28 cellular contexts compared by ENCODE assay signal in the genomic region with DNA sequence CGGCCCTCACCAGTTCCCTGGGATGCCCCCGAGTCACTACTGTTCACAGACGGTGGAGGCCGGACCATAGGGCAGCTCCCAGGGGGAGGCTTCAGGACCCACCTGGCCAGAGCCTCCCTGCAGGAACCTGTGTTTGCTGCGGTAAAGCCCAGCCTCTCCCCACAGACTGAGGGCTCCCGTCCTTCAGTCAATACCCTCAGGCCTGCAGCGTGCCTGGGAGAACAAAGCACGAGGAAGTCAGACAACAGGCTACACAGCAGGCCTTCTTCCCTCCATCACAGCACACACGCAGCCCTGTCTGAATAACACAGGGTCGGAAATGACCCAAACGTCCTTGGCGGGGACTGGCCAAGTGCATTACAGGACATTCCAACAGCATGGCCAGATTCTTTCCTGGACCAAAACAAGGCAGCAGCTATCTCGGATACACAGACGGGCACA. TPM values are rescaled to one million over a fixed set of nuclear protein-coding genes. Genes with fewer than 3 reads are reported as not detected.
DNase-seq lines count a peak whose midpoint lies in the region; ATAC-seq, FAIRE-seq and TF ChIP-seq lines count a peak whose summit lies in the region.
"Had no signal": no experiment of that assay in that cellular context is flagged by ENCODE, and none has a peak within 500 bp of the region (broad histone marks: within the 10 kb centered on the region; RNA-seq: fewer than 3 reads in every experiment).

No MANE protein-coding gene starts in this region.

- DNase-seq in Right ventricle myocardium inferior (ENCODE audit: missing footprints) = no peak
- DNase-seq in right atrium auricular region (ENCODE audit: low spot score) = no peak
- peak; percentile 45 for DNase-seq in endothelial cell of umbilical vein (ENCODE audit: low read depth, low spot score)
- peak; percentile 84 for DNase-seq in iPS DF 6.9 (ENCODE audit: low read depth, low spot score)
- DNase-seq in aorta = peak; percentile 23 to 60
- DNase-seq in DMS114 treated with DMSO at 0.1 percent for 48 hours (lab: John Stamatoyannopoulos, UW; ENCODE audit: unreplicated experiment) = no peak
- DNase-seq: activated CD4-positive, alpha-beta T cell treated with anti-CD3 and anti-CD28 coated beads for 4 hours; activated CD8-positive, alpha-beta memory T cell treated with anti-CD3 and anti-CD28 coated beads for 24 hours; activated effector memory CD4-positive, alpha-beta T cell treated with anti-CD3 and anti-CD28 coated beads, Interleukin-2, amount 50 U/mL, for 16 hours; dermis blood vessel endothelial cell; immature natural killer cell; KBM-7; natural killer cell; NCI-H1105; NCI-H2029 treated with DMSO at 0.1 percent for 48 hours; NCI-H446 treated with DMSO at 0.1 percent for 48 hours; ovary; SK-N-SH; stimulated activated CD4-positive, alpha-beta T cell treated with anti-CD3 and anti-CD28 coated beads, Interleukin-2, amount 100 ng/mL, for 24 hours; stomach had no signal

- no peaks in the 10 kb centered on the region for H4K20me1 ChIP-seq in endothelial cell of umbilical vein (replicated peaks; ENCODE audit: control insufficient read depth, extremely low read depth, insufficient read depth, low read length)

- no CpG with 5 or more reads among the region's 14 CpGs for WGBS in iPS DF 6.9 (ENCODE audit: insufficient coverage, insufficient read length)
- WGBS in aorta, 2 donors = 84 to 88% methylated on average over 14 of the region's 14 CpGs

- H2AFZ ChIP-seq in endothelial cell of umbilical vein (ENCODE audit: low read depth, low read length) = peak overlapping the region; percentile 6

- H3K4me1 ChIP-seq in right atrium auricular region (no peaks in the 10 kb centered on the region), endothelial cell of umbilical vein (ENCODE audit: control insufficient read depth, extremely low read depth, insufficient read depth, low read length) (no peaks in the 10 kb centered on the region), iPS DF 6.9 (ENCODE audit: control insufficient read depth, insufficient read depth, low read length) (peaks cover 2% of the 10 kb centered on the region), aorta (ENCODE audit: control insufficient read depth in 1 of 2, insufficient read depth in 2 of 2, low read length in 2 of 2) (no peaks in the 10 kb centered on the region)
- H3K4me1 ChIP-seq: stomach, tibial artery had no signal

- no peak for FAIRE-seq in endothelial cell of umbilical vein (lab: Jason Lieb, UNC)

- H3K27me3 ChIP-seq in right atrium auricular region (no peaks in the 10 kb centered on the region), endothelial cell of umbilical vein (ENCODE audit: control insufficient read depth in 2 of 2, insufficient read depth in 2 of 2, low read length in 2 of 2) (no peaks in the 10 kb centered on the region), iPS DF 6.9 (ENCODE audit: control insufficient read depth, insufficient read depth, low read length) (no peaks in the 10 kb centered on the region), aorta (ENCODE audit: control insufficient read depth in 1 of 2, insufficient read depth in 2 of 2, low read length in 1 of 2) (no peaks in the 10 kb centered on the region)
- H3K27me3 ChIP-seq: ovary had no signal

- TF ChIP-seq POLR2A in endothelial cell of umbilical vein (IDR thresholded peaks at IDR 0.05; ENCODE audit: low read depth, low read length) = no peak

- H3K36me3 ChIP-seq in right atrium auricular region = no peaks in the 10 kb centered on the region
- H3K36me3 ChIP-seq in endothelial cell of umbilical vein (ENCODE audit: control insufficient read depth in 2 of 2, extremely low read depth in 1 of 2, insufficient read depth in 2 of 2, low read length in 2 of 2) = no peaks in the 10 kb centered on the region
- no peaks in the 10 kb centered on the region for H3K36me3 ChIP-seq in iPS DF 6.9 (ENCODE audit: control insufficient read depth, insufficient read depth, low read length)
- H3K36me3 ChIP-seq in aorta (ENCODE audit: control insufficient read depth in 1 of 2, insufficient read depth in 2 of 2, low read length in 1 of 2) = no peaks in the 10 kb centered on the region
- H3K36me3 ChIP-seq: ovary, stomach, tibial artery had no signal

- H3K27ac ChIP-seq in right atrium auricular region (no peak overlapping the region), endothelial cell of umbilical vein (ENCODE audit: insufficient read depth, low read depth, low read length) (no peak overlapping the region), iPS DF 6.9 (ENCODE audit: low read length) (no peak overlapping the region), aorta (ENCODE audit: low read depth in 1 of 2, low read length in 2 of 2) (no peak overlapping the region)
- H3K27ac ChIP-seq: 22Rv1, C4-2B, ovary, stomach, tibial artery had no signal

- intact Hi-C loops in Right ventricle myocardium inferior (cut with DNase I) = no loop called here
- intact Hi-C loops in endothelial cell of umbilical vein (cut with micrococcal nuclease) = no loop called here
- intact Hi-C loops in aorta (cut with DNase I) = loop anchor here in 1 of 2 donors (10.0 kb wide), 1 partner anchor 281 kb away; no protein-coding TSS in a partner anchor

- POLR2A ChIA-PET in endothelial cell of umbilical vein (lab: Charles Lee) = no interaction called here

- no peaks in the 10 kb centered on the region for H3K79me2 ChIP-seq in endothelial cell of umbilical vein (ENCODE audit: control insufficient read depth, insufficient read depth, low read length)

- CTCF ChIA-PET in endothelial cell of umbilical vein (lab: Charles Lee) = no interaction called here

- ATAC-seq in Right ventricle myocardium inferior (peak; percentile 41), aorta (ENCODE audit: low FRiP score) (no peak), GM19467 (IDR thresholded peaks at IDR 0.05; ENCODE audit: unreplicated experiment) (no peak), GM21717 (IDR thresholded peaks at IDR 0.05; ENCODE audit: unreplicated experiment) (no peak)
- ATAC-seq: natural killer cell had no signal

- no peak overlapping the region for H3K4me3 ChIP-seq in right atrium auricular region
- H3K4me3 ChIP-seq in endothelial cell of umbilical vein (replicated peaks in 1 of 3; ENCODE audit: insufficient read depth in 1 of 3, low read depth in 1 of 3, low read length in 3 of 3) = no peak overlapping the region
- no peak overlapping the region for H3K4me3 ChIP-seq in iPS DF 6.9 (ENCODE audit: low read length)
- no peak overlapping the region for H3K4me3 ChIP-seq in aorta (ENCODE audit: low read length in 2 of 2)
- H3K4me3 ChIP-seq: ovary, smooth muscle cell, stomach, tibial artery had no signal

- TF ChIP-seq CTCF in right atrium auricular region (IDR thresholded peaks at IDR 0.05) = no peak
- no peak for TF ChIP-seq CTCF in endothelial cell of umbilical vein (IDR thresholded peaks at IDR 0.05; ENCODE audit: extremely low read depth in 1 of 2, insufficient read depth in 1 of 2, low read depth in 1 of 2, low read length in 2 of 2)

- no peaks in the 10 kb centered on the region for H3K9me1 ChIP-seq in endothelial cell of umbilical vein (replicated peaks; ENCODE audit: control insufficient read depth, extremely low read depth, insufficient read depth, low read length)

- H3K9ac ChIP-seq in endothelial cell of umbilical vein (replicated peaks; ENCODE audit: extremely low read depth, insufficient read depth, low read length) = no peak overlapping the region
- H3K9ac ChIP-seq: SK-N-SH had no signal

- no peak overlapping the region for H3K4me2 ChIP-seq in endothelial cell of umbilical vein (ENCODE audit: insufficient read depth, low read length)
- H3K4me2 ChIP-seq: SK-N-SH, smooth muscle cell had no signal

- dilution Hi-C loops in endothelial cell of umbilical vein (cut with MboI; ENCODE audit: extremely low pct_ligation_motif_present, low sequenced_read_pairs) = no loop called here

- H3K9me3 ChIP-seq in right atrium auricular region (no peaks in the 10 kb centered on the region), endothelial cell of umbilical vein (replicated peaks; ENCODE audit: control insufficient read depth, insufficient read depth, low read length) (no peaks in the 10 kb centered on the region), iPS DF 6.9 (ENCODE audit: control insufficient read depth, insufficient read depth, low read length) (no peaks in the 10 kb centered on the region), aorta (ENCODE audit: control insufficient read depth, low read length) (no peaks in the 10 kb centered on the region)
- H3K9me3 ChIP-seq: ovary, SK-N-SH, stomach, tibial artery had no signal

- no TSS peak for BruUV-seq in endothelial cell of umbilical vein (replicated peaks; lab: Mats Ljungman, UMichigan)

TF ChIP-seq in endothelial cell of umbilical vein, 7 proteins besides CTCF, POLR2A, EP300 and RAD21:
- TF ChIP-seq, protein P1, sequence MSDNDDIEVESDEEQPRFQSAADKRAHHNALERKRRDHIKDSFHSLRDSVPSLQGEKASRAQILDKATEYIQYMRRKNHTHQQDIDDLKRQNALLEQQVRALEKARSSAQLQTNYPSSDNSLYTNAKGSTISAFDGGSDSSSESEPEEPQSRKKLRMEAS (IDR thresholded peaks at IDR 0.05; ENCODE audit: insufficient read depth, insufficient read length) = peak; percentile 17
- TF ChIP-seq POLR2AphosphoS5 (IDR thresholded peaks at IDR 0.05; ENCODE audit: insufficient read depth, low read depth, low read length) = no peak

RNA-seq across cellular contexts. Expression of a gene that starts 34.4 kb away (rescaled TPM):
- total RNA-seq in Right ventricle myocardium inferior (22.5 TPM), right atrium auricular region (1 to 10 TPM; 5.7 to 6.8 TPM), endothelial cell of umbilical vein (not detected in 2 replicates), aorta (1 to 10 TPM in 1 of 2 donors, under 1 TPM in 1; 0.36 to 1.5 TPM)
- polyA plus RNA-seq in endothelial cell of umbilical vein (not detected in 2 replicates), aorta (1 to 10 TPM in 1 of 2 donors, not detected in 1; 1.1 TPM)
- not detected in 2 replicates for polyA plus RNA-seq in endothelial cell of umbilical vein (2011; cell fraction: cytosol; rRNA removed)
- polyA plus RNA-seq in endothelial cell of umbilical vein (2011; cell fraction: nucleus; rRNA removed) = 0.05 TPM in 1 of 2 replicates, not detected in the other
- polyA plus RNA-seq in endothelial cell of umbilical vein (2012) = not detected in 2 replicates
- 0.06 TPM in 1 of 2 replicates, not detected in the other for polyA minus RNA-seq in endothelial cell of umbilical vein
- polyA minus RNA-seq in endothelial cell of umbilical vein (2011; cell fraction: cytosol; rRNA and poly(A)+ RNA removed) = not detected
- polyA minus RNA-seq in endothelial cell of umbilical vein (2011; cell fraction: nucleus; rRNA and poly(A)+ RNA removed) = not detected in 2 replicates
- total RNA-seq: fibroblast of lung, MCF 10A had no signal
- polyA plus RNA-seq: fibroblast of lung had no signal

Comparison
In these comparisons a context has a peak if more than half of its experiments do, and no peak if none do; other contexts are left out.
1. DNase-seq: peak in endothelial cell of umbilical vein (single experiment), iPS DF 6.9 (single experiment) and aorta (2 of 2); none in Right ventricle myocardium inferior (single experiment), right atrium auricular region (single experiment) and DMS114 treated with DMSO at 0.1 percent for 48 hours (single experiment).